8 cellular contexts compared by ENCODE assay signal in genomic region chr3:194141415-194142155, GRCh38. TPM values are rescaled to one million over a fixed set of nuclear protein-coding genes. Genes with fewer than 3 reads are reported as not detected.
DNase-seq lines count a peak whose midpoint lies in the region; ATAC-seq, FAIRE-seq and TF ChIP-seq lines count a peak whose summit lies in the region.

No MANE protein-coding gene starts in this region.

- DNase-seq in GM12864 (ENCODE audit: low read depth) (no peak), NCI-H2081 treated with DMSO at 0.1 percent for 48 hours (lab: John Stamatoyannopoulos, UW) (peak; percentile 91), cerebellum (ENCODE audit: low spot score) (peak; percentile 50), kidney (peak; percentile 97)
- DNase-seq in stimulated activated CD4-positive, alpha-beta T cell treated with anti-CD3 and anti-CD28 coated beads, Interleukin-12 subunit alpha, Interleukin-12 subunit beta, amount 100 ng/mL, for 24 hours (ENCODE audit: low read depth in 2 of 2), result peak; percentile 31 to 68

- H3K36me3 ChIP-seq in kidney (ENCODE audit: control insufficient read depth in 1 of 2, insufficient read depth in 2 of 2, low read length in 2 of 2), result peaks cover 0 to 5% of the 10 kb centered on the region in 2 donors

- ATAC-seq in HG02642 (IDR thresholded peaks at IDR 0.05; ENCODE audit: poor library complexity, unreplicated experiment), result peak; percentile 46
- peak; percentile 57 to 62 for ATAC-seq in activated CD4-positive, CD25-positive, alpha-beta regulatory T cell treated with anti-CD3 and anti-CD28 coated beads, Interleukin-2, amount 50 U/mL, for 24 hours
- ATAC-seq in GM19467 (IDR thresholded peaks at IDR 0.05; ENCODE audit: unreplicated experiment), result no peak

- TF ChIP-seq CTCF in GM12864 (IDR thresholded peaks at IDR 0.05; ENCODE audit: low read depth, low read length, missing control alignments) (no peak), kidney (IDR thresholded peaks at IDR 0.05; ENCODE audit: borderline replicate concordance, extremely low read depth, insufficient read depth) (no peak)

- H3K9ac ChIP-seq in kidney (ENCODE audit: low read length in 2 of 2), result peak overlapping the region; percentile 11 to 89

- peak overlapping the region; percentile 91 to 98 for H3K27ac ChIP-seq in kidney (ENCODE audit: low read depth in 2 of 2, low read length in 2 of 2)

- FAIRE-seq in kidney (lab: Jason Lieb, UNC), result no peak

- peaks cover 11 to 19% of the 10 kb centered on the region in 2 donors for H3K4me1 ChIP-seq in kidney (ENCODE audit: control insufficient read depth in 1 of 2, insufficient read depth in 1 of 2, low read depth in 1 of 2, low read length in 2 of 2)

- peak overlapping the region; percentile 51 for H3K4me3 ChIP-seq in GM12864 (ENCODE audit: low read depth, low read length)
- peak overlapping the region in 1 of 2 donors; percentile 44 for H3K4me3 ChIP-seq in kidney (ENCODE audit: low read length in 2 of 2)

- no peaks in the 10 kb centered on the region for H3K9me3 ChIP-seq in kidney (ENCODE audit: control insufficient read depth in 1 of 2, low read length in 2 of 2)

- intact Hi-C loops in kidney (cut with DNase I), result no loop called here

RNA-seq across cellular contexts. Expression of gene HES1, which starts 5.6 kb away (rescaled TPM):
- total RNA-seq in cerebellum, result 14.3 TPM
- 44.3 TPM for total RNA-seq in kidney
- 77.4 TPM for polyA plus RNA-seq in kidney (ENCODE audit: insufficient read depth, low read depth, low replicate concordance)
